8 cellular contexts compared by ENCODE assay signal in genomic region chr2:83196225-83196624, GRCh38.
DNase-seq lines count a peak whose midpoint lies in the region; ATAC-seq and TF ChIP-seq lines count a peak whose summit lies in the region.

No MANE protein-coding gene starts in this region.

- no peaks in the 10 kb centered on the region for H4K20me1 ChIP-seq in DND-41 (ENCODE audit: insufficient read depth, low read length)

- no peaks in the 10 kb centered on the region for H3K36me3 ChIP-seq in DND-41 (ENCODE audit: insufficient read depth, low read length)
- H3K36me3 ChIP-seq in liver (ENCODE audit: control insufficient read depth in 4 of 4, insufficient read depth in 3 of 4, low read depth in 1 of 4, low read length in 3 of 4): no peaks in the 10 kb centered on the region

- H3K4me1 ChIP-seq in DND-41 (ENCODE audit: insufficient read depth, low read length) (no peaks in the 10 kb centered on the region), liver (ENCODE audit: control insufficient read depth in 4 of 4, insufficient read depth in 4 of 4, low read length in 3 of 4) (no peaks in the 10 kb centered on the region)

- 0% methylated on average over 1 of the region's 1 CpG for WGBS in liver

- H3K79me2 ChIP-seq in DND-41 (ENCODE audit: insufficient read depth, low read length): no peaks in the 10 kb centered on the region

- in situ Hi-C loops in T47D (cut with HindIII; ENCODE audit: low pct_unique_long_range_greater_than_20kb, low sequenced_read_pairs): no loop called here

- no peaks in the 10 kb centered on the region for H3K27me3 ChIP-seq in DND-41 (ENCODE audit: insufficient read depth, low read length, poor library complexity)
- H3K27me3 ChIP-seq in liver (ENCODE audit: control insufficient read depth in 4 of 4, insufficient read depth in 4 of 4, low read length in 3 of 4): no peaks in the 10 kb centered on the region

- H3K9ac ChIP-seq in DND-41 (ENCODE audit: low read depth, low read length) (no peak overlapping the region), liver (ENCODE audit: low read depth in 1 of 2, low read length in 2 of 2) (no peak overlapping the region)

- peak; percentile 91 to 94 for TF ChIP-seq RAD21 in liver (IDR thresholded peaks at IDR 0.05)

- H3K9me3 ChIP-seq in DND-41 (ENCODE audit: insufficient read depth, low read length, severe bottlenecking) (no peaks in the 10 kb centered on the region), liver (ENCODE audit: control insufficient read depth in 4 of 4, low read length in 3 of 4) (no peaks in the 10 kb centered on the region)

- H3K27ac ChIP-seq in DND-41 (ENCODE audit: low read length): no peak overlapping the region
- no peak overlapping the region for H3K27ac ChIP-seq in liver (ENCODE audit: low read depth in 1 of 2, low read length in 2 of 2)

- TF ChIP-seq CTCF in DND-41 (IDR thresholded peaks at IDR 0.05; ENCODE audit: borderline replicate concordance, extremely low read depth, low read length, poor library complexity, severe bottlenecking) (peak; percentile 58), liver (IDR thresholded peaks at IDR 0.05; ENCODE audit: low read depth, low read length, missing input control) (peak; percentile 87)

- H3K4me2 ChIP-seq in DND-41 (ENCODE audit: insufficient read depth, low read length): no peak overlapping the region

- ATAC-seq in DND-41 (ENCODE audit: insufficient read depth, low read depth): no peak; the same call in 2 of the 3 replicates
- no peak for ATAC-seq in HG02970 (IDR thresholded peaks at IDR 0.05; ENCODE audit: low FRiP score, unreplicated experiment)

- no peak overlapping the region for H3K4me3 ChIP-seq in DND-41 (ENCODE audit: low read depth in 1 of 2, low read length in 2 of 2)
- H3K4me3 ChIP-seq in liver (ENCODE audit: low read depth in 1 of 3, low read length in 3 of 3): no peak overlapping the region

- no peak for DNase-seq in DND-41
- DNase-seq in NAMALWA (ENCODE audit: low spot score): peak; percentile 44
- DNase-seq in T47D (ENCODE audit: low read depth in 1 of 2, low spot score in 1 of 2): peak; percentile 14 to 52
- DNase-seq in activated gamma-delta T cell (lab: John Stamatoyannopoulos, UW): no peak
- DNase-seq in activated T-cell treated with anti-CD3 and anti-CD28 coated beads, Interleukin-2, amount 50 U/mL, for 48 hours: no peak
- DNase-seq in activated CD4-positive, CD25-positive, alpha-beta regulatory T cell treated with anti-CD3 and anti-CD28 coated beads, Interleukin-2, amount 50 U/mL, for 72 hours: no peak

- H2AFZ ChIP-seq in DND-41 (ENCODE audit: low read depth, low read length): no peak overlapping the region

TF ChIP-seq in liver, 16 proteins besides CTCF, POLR2A, EP300 and RAD21:
- TF ChIP-seq ATF3 (IDR thresholded peaks at IDR 0.05) (no peak), FOXA1 (IDR thresholded peaks at IDR 0.05) (no peak), YY1 (IDR thresholded peaks at IDR 0.05) (no peak), JUND (IDR thresholded peaks at IDR 0.05) (no peak), EGR1 (IDR thresholded peaks at IDR 0.05; ENCODE audit: low read depth in 2 of 2) (no peak), ZBTB33 (IDR thresholded peaks at IDR 0.05) (no peak), REST (IDR thresholded peaks at IDR 0.05) (no peak), HNF4G (IDR thresholded peaks at IDR 0.05) (no peak), RXRA (IDR thresholded peaks at IDR 0.05) (no peak), MAX (IDR thresholded peaks at IDR 0.05) (no peak), GABPA (IDR thresholded peaks at IDR 0.05 in 1 of 2, conservative IDR thresholded peaks at IDR 0.05 in 1 of 2) (no peak), NR2F2 (IDR thresholded peaks at IDR 0.05) (no peak), TAF1 (conservative IDR thresholded peaks at IDR 0.05) (no peak)

Comparison
In these comparisons a context has a peak if more than half of its experiments do, and no peak if none do; other contexts are left out.
1. DNase-seq: peak in NAMALWA (single experiment) and T47D (2 of 2); none in DND-41 (single experiment), activated gamma-delta T cell (single experiment), activated T-cell treated with anti-CD3 and anti-CD28 coated beads, Interleukin-2, amount 50 U/mL, for 48 hours (0 of 2) and activated CD4-positive, CD25-positive, alpha-beta regulatory T cell treated with anti-CD3 and anti-CD28 coated beads, Interleukin-2, amount 50 U/mL, for 72 hours (single experiment).